Comparison of ENCODE assay signal across 17 cellular contexts in genomic region chr17:79926002-79926307, GRCh38.
DNase-seq lines count a peak whose midpoint lies in the region; FAIRE-seq and TF ChIP-seq lines count a peak whose summit lies in the region.
"Had no signal": no experiment of that assay in that cellular context is flagged by ENCODE, and none has a peak within 500 bp of the region (broad histone marks: within the 10 kb centered on the region; RNA-seq: fewer than 3 reads in every experiment).

No MANE protein-coding gene starts in this region.

- peaks cover 55% of the 10 kb centered on the region for H3K4me1 ChIP-seq in Caco-2
- peaks cover 58 to 67% of the 10 kb centered on the region in 2 donors for H3K4me1 ChIP-seq in duodenal mucosa (ENCODE audit: control insufficient read depth in 1 of 2, insufficient read depth in 2 of 2, low read length in 2 of 2)
- H3K4me1 ChIP-seq in kidney (ENCODE audit: control insufficient read depth in 1 of 2, insufficient read depth in 1 of 2, low read depth in 1 of 2, low read length in 2 of 2), result peaks cover 0 to 2% of the 10 kb centered on the region in 2 donors

- H3K9me3 Mint-ChIP-seq in Caco-2 (ENCODE audit: unreplicated experiment) (no peaks in the 10 kb centered on the region), progenitor cell of endocrine pancreas (ENCODE audit: low read depth) (no peaks in the 10 kb centered on the region)
- H3K9me3 Mint-ChIP-seq: CD4-positive, alpha-beta memory T cell had no signal

- CTCF ChIA-PET in Caco-2 (lab: Charles Lee), result interaction anchor here (0.6 to 2.7 kb wide), 14 partner anchors 10 to 203 kb away, joined by 3 to 22 read pairs (median 4); partner anchors contain the start of gene CBX4

- H3K36me3 Mint-ChIP-seq in Caco-2 (ENCODE audit: insufficient read depth, unreplicated experiment) (peaks cover under 1% of the 10 kb centered on the region), progenitor cell of endocrine pancreas (ENCODE audit: insufficient read depth) (no peaks in the 10 kb centered on the region)
- H3K36me3 Mint-ChIP-seq: CD4-positive, alpha-beta memory T cell had no signal

- TF ChIP-seq CTCF in Caco-2 (IDR thresholded peaks at IDR 0.05; ENCODE audit: insufficient read depth in 1 of 2, low read depth in 1 of 2, low read length in 1 of 2, severe bottlenecking in 1 of 2, unreplicated experiment in 1 of 2) (no peak), progenitor cell of endocrine pancreas (IDR thresholded peaks at IDR 0.05; ENCODE audit: unreplicated experiment) (no peak), kidney (IDR thresholded peaks at IDR 0.05; ENCODE audit: borderline replicate concordance, extremely low read depth, insufficient read depth) (no peak)

- no peaks in the 10 kb centered on the region for H3K9me3 ChIP-seq in Caco-2
- H3K9me3 ChIP-seq in KOPT-K1 (ENCODE audit: insufficient read depth, low read length, poor library complexity, severe bottlenecking), result no peaks in the 10 kb centered on the region
- H3K9me3 ChIP-seq in duodenal mucosa (ENCODE audit: control insufficient read depth in 1 of 2, low read length in 2 of 2), result no peaks in the 10 kb centered on the region
- no peaks in the 10 kb centered on the region for H3K9me3 ChIP-seq in kidney (ENCODE audit: control insufficient read depth in 1 of 2, low read length in 2 of 2)

- H3K4me3 ChIP-seq in Caco-2 (ENCODE audit: low read depth, low read length), result no peak overlapping the region
- H3K4me3 ChIP-seq in duodenal mucosa (ENCODE audit: low read depth in 1 of 2, low read length in 2 of 2), result no peak overlapping the region
- no peak overlapping the region for H3K4me3 ChIP-seq in kidney (ENCODE audit: low read length in 2 of 2)

- no TSS peak for BruUV-seq in Caco-2 (replicated peaks; lab: Mats Ljungman, UMichigan)

- no peaks in the 10 kb centered on the region for H3K27me3 Mint-ChIP-seq in Caco-2 (ENCODE audit: insufficient read depth, unreplicated experiment)
- no peaks in the 10 kb centered on the region for H3K27me3 Mint-ChIP-seq in progenitor cell of endocrine pancreas

- DNase-seq in Caco-2, result peak in 1 of 2 experiments; percentile 79
- no peak for DNase-seq in progenitor cell of endocrine pancreas (ENCODE audit: low spot score, unreplicated experiment)
- no peak for DNase-seq in kidney
- DNase-seq in pons (ENCODE audit: low spot score), result no peak
- no peak for DNase-seq in GM19240 (ENCODE audit: insufficient read length, low spot score)
- no peak for DNase-seq in NCI-H526 (lab: John Stamatoyannopoulos, UW)
- DNase-seq: AML-193; CD4-positive, alpha-beta memory T cell; KG1; MM.1S; NCI-H1105 treated with DMSO at 0.1 percent for 48 hours; NCI-H187; NCI-H446 treated with DMSO at 0.1 percent for 48 hours; SIG-M5 had no signal

- intact Hi-C loops in Caco-2 (cut with micrococcal nuclease; ENCODE audit: unreplicated experiment), result loop anchor here (1.0 to 10.0 kb wide), 3 partner anchors 10 to 179 kb away; partner anchors contain the start of gene GAA
- intact Hi-C loops in kidney (cut with DNase I), result no loop called here

- H3K27ac ChIP-seq in KOPT-K1 (ENCODE audit: low read depth, low read length, poor library complexity, severe bottlenecking) (peak overlapping the region; percentile 84), duodenal mucosa (ENCODE audit: low read depth, low read length) (peak overlapping the region; percentile 92), kidney (ENCODE audit: low read depth in 2 of 2, low read length in 2 of 2) (no peak overlapping the region)
- H3K27ac ChIP-seq: HL-60 had no signal

- H3K27me3 ChIP-seq in Caco-2 (replicated peaks; ENCODE audit: control insufficient read depth, insufficient read depth, low read length) (no peaks in the 10 kb centered on the region), duodenal mucosa (ENCODE audit: control insufficient read depth in 1 of 2, insufficient read depth in 2 of 2, low read length in 2 of 2) (peaks cover 0 to 4% of the 10 kb centered on the region in 2 donors)

- H3K9ac ChIP-seq in duodenal mucosa (ENCODE audit: low read depth in 1 of 2, low read length in 2 of 2), result peak overlapping the region in 1 of 2 donors; percentile 66
- no peak overlapping the region for H3K9ac ChIP-seq in kidney (ENCODE audit: low read length in 2 of 2)

- peak overlapping the region; percentile 90 for H3K27ac Mint-ChIP-seq in Caco-2 (ENCODE audit: unreplicated experiment)
- peak overlapping the region; percentile 86 for H3K27ac Mint-ChIP-seq in progenitor cell of endocrine pancreas
- H3K27ac Mint-ChIP-seq: CD4-positive, alpha-beta memory T cell had no signal

- H3K4me1 Mint-ChIP-seq in Caco-2 (ENCODE audit: low read depth, unreplicated experiment) (peaks cover 33% of the 10 kb centered on the region), progenitor cell of endocrine pancreas (ENCODE audit: low read depth) (peaks cover 35% of the 10 kb centered on the region)

- POLR2A ChIA-PET in Caco-2 (lab: Charles Lee), result interaction anchor here (0.6 to 2.2 kb wide), 8 partner anchors 10 to 139 kb away, joined by 3 to 29 read pairs (median 6); partner anchors contain the start of gene CBX4

- no peak for FAIRE-seq in kidney (lab: Jason Lieb, UNC)

- H3K4me3 Mint-ChIP-seq in Caco-2 (ENCODE audit: unreplicated experiment), result peak overlapping the region; percentile 24
- no peak overlapping the region for H3K4me3 Mint-ChIP-seq in progenitor cell of endocrine pancreas (ENCODE audit: low read depth)
- H3K4me3 Mint-ChIP-seq: CD4-positive, alpha-beta memory T cell had no signal

- no peaks in the 10 kb centered on the region for H3K36me3 ChIP-seq in Caco-2 (ENCODE audit: control insufficient read depth, insufficient read depth, low read length)
- H3K36me3 ChIP-seq in KOPT-K1 (ENCODE audit: insufficient read depth, low read length), result no peaks in the 10 kb centered on the region
- no peaks in the 10 kb centered on the region for H3K36me3 ChIP-seq in duodenal mucosa (ENCODE audit: control insufficient read depth in 1 of 2, insufficient read depth in 2 of 2, low read length in 2 of 2)
- no peaks in the 10 kb centered on the region for H3K36me3 ChIP-seq in kidney (ENCODE audit: control insufficient read depth in 1 of 2, insufficient read depth in 2 of 2, low read length in 2 of 2)

Comparison
In these comparisons a context has a peak if more than half of its experiments do, and no peak if none do; other contexts are left out.
1. H3K27ac ChIP-seq: peak in KOPT-K1 (single experiment) and duodenal mucosa (single experiment); none in kidney (0 of 2).